In genomic region chr11:59555601-59556114, GRCh38 we compare ENCODE assay signal across 8 cellular contexts. TPM values are rescaled to one million over a fixed set of nuclear protein-coding genes. Genes with fewer than 3 reads are reported as not detected.
A peak's percentile ranks its signal among the peaks of the same experiment; 100 is the strongest.
DNase-seq lines count a peak whose midpoint lies in the region; ATAC-seq and TF ChIP-seq lines count a peak whose summit lies in the region.

No MANE protein-coding gene starts in this region.

- dilution Hi-C loops in mammary epithelial cell (cut with HindIII; ENCODE audit: low sequenced_read_pairs), result loop anchor here (10.0 kb wide), 1 partner anchor 59 kb away; the partner anchor contains the start of gene OSBP

- H3K9me3 ChIP-seq in mammary epithelial cell (replicated peaks; ENCODE audit: insufficient read depth, low read length) (no peaks in the 10 kb centered on the region), muscle layer of duodenum (ENCODE audit: control insufficient read depth in 1 of 2, low read length in 2 of 2) (no peaks in the 10 kb centered on the region)

- ATAC-seq in HG03378 (IDR thresholded peaks at IDR 0.05; ENCODE audit: unreplicated experiment) (no peak), GM21447 (IDR thresholded peaks at IDR 0.05; ENCODE audit: unreplicated experiment) (no peak)

- TF ChIP-seq CTCF in AG09309 (IDR thresholded peaks at IDR 0.05; ENCODE audit: control insufficient read depth, insufficient read depth, low read depth, low read length, missing control alignments) (no peak), mammary epithelial cell (conservative IDR thresholded peaks at IDR 0.05 in 1 of 2, IDR thresholded peaks at IDR 0.05 in 1 of 2; ENCODE audit: extremely low read depth in 1 of 2, insufficient read depth in 1 of 2, low read depth in 1 of 2, low read length in 2 of 2) (no peak)

- CTCF ChIA-PET in mammary epithelial cell (lab: Charles Lee; ENCODE audit: low non-redundant PET), result no interaction called here

- in situ Hi-C loops in mammary epithelial cell (cut with MboI; ENCODE audit: low sequenced_read_pairs in 2 of 2), result loop anchor here (10.0 to 25.0 kb wide), 2 partner anchors 232 to 249 kb away; no protein-coding TSS in a partner anchor

- peaks cover 5% of the 10 kb centered on the region for H3K4me1 ChIP-seq in mammary epithelial cell (ENCODE audit: insufficient read depth, low read length)
- no peaks in the 10 kb centered on the region for H3K4me1 ChIP-seq in muscle layer of duodenum (ENCODE audit: control insufficient read depth in 1 of 2, insufficient read depth in 2 of 2, low read length in 2 of 2)

- DNase-seq in AG09309 (ENCODE audit: low read depth) (no peak), mammary epithelial cell (no peak), dedifferentiated amniotic fluid mesenchymal stem cell (ENCODE audit: extremely low spot score) (no peak), posterior vena cava (ENCODE audit: low spot score) (no peak)

- no TSS peak for BruUV-seq in mammary epithelial cell (replicated peaks; lab: Mats Ljungman, UMichigan)

- H4K20me1 ChIP-seq in mammary epithelial cell (ENCODE audit: insufficient read depth, low read length), result no peaks in the 10 kb centered on the region

- peaks cover 1% of the 10 kb centered on the region for H3K36me3 Mint-ChIP-seq in IgD-negative memory B cell

- H3K27me3 Mint-ChIP-seq in IgD-negative memory B cell, result peaks cover 14% of the 10 kb centered on the region

- H3K4me2 ChIP-seq in mammary epithelial cell (ENCODE audit: insufficient read depth, low read depth, low read length), result peak overlapping the region; percentile 85

- H2AFZ ChIP-seq in mammary epithelial cell (ENCODE audit: low read depth, low read length), result peak overlapping the region; percentile 87

- H3K4me3 Mint-ChIP-seq in IgD-negative memory B cell, result peak overlapping the region; percentile 72 to 98 (median 86)

- intact Hi-C loops in mammary epithelial cell (cut with micrococcal nuclease) (no loop called here), posterior vena cava (cut with DNase I) (loop anchor here in 1 of 2 donors (10.0 kb wide), 1 partner anchor 109 kb away; the partner anchor contains the start of gene PATL1)

- peak overlapping the region; percentile 67 for H3K27ac ChIP-seq in mammary epithelial cell (ENCODE audit: insufficient read depth, low read depth, low read length)
- H3K27ac ChIP-seq in muscle layer of duodenum (ENCODE audit: low read length), result peak overlapping the region; percentile 60

- 60% methylated on average over 17 of the region's 17 CpGs for WGBS in mammary epithelial cell (ENCODE audit: low coverage, missing lambda C conversion rate)

- peaks cover 0 to 3% (median 0%) of the 10 kb centered on the region in 3 donors for H3K9me3 Mint-ChIP-seq in IgD-negative memory B cell

- peaks cover 33 to 51% (median 37%) of the 10 kb centered on the region in 3 donors for H3K4me1 Mint-ChIP-seq in IgD-negative memory B cell

- peak overlapping the region; percentile 92 to 100 (median 97) for H3K27ac Mint-ChIP-seq in IgD-negative memory B cell

- H3K4me3 ChIP-seq in AG09309 (ENCODE audit: control insufficient read depth, low read depth, low read length), result peak overlapping the region; percentile 41
- peak overlapping the region in 2 of 3 experiments; percentile 43 to 56 for H3K4me3 ChIP-seq in mammary epithelial cell (replicated peaks in 1 of 3; ENCODE audit: insufficient read depth in 1 of 3, low read depth in 2 of 3, low read length in 3 of 3)
- peak overlapping the region; percentile 49 to 55 for H3K4me3 ChIP-seq in muscle layer of duodenum (ENCODE audit: low read depth in 1 of 2, low read length in 2 of 2)

- H3K36me3 ChIP-seq in mammary epithelial cell (ENCODE audit: insufficient read depth, low read length) (no peaks in the 10 kb centered on the region), muscle layer of duodenum (ENCODE audit: control insufficient read depth in 1 of 2, insufficient read depth in 2 of 2, low read length in 2 of 2) (no peaks in the 10 kb centered on the region)

- H3K79me2 ChIP-seq in mammary epithelial cell (ENCODE audit: insufficient read depth, low read length), result no peaks in the 10 kb centered on the region

- H3K27me3 ChIP-seq in mammary epithelial cell (ENCODE audit: insufficient read depth, low read length), result no peaks in the 10 kb centered on the region
- no peaks in the 10 kb centered on the region for H3K27me3 ChIP-seq in muscle layer of duodenum (ENCODE audit: low read depth, low read length)

- peak overlapping the region; percentile 67 for H3K9ac ChIP-seq in mammary epithelial cell (ENCODE audit: insufficient read depth, low read length)

RNA-seq across cellular contexts. Expression of gene OR4D9, which starts 44.3 kb away (rescaled TPM):
- polyA plus RNA-seq in IgD-negative memory B cell, result not detected
- total RNA-seq in mammary epithelial cell, result not detected
- not detected for polyA plus RNA-seq in mammary epithelial cell
- polyA minus RNA-seq in mammary epithelial cell, result not detected
- not detected for total RNA-seq in posterior vena cava

RNA-seq across cellular contexts. Expression of gene OR4D11, which starts 52.3 kb away (rescaled TPM):
- not detected for polyA plus RNA-seq in IgD-negative memory B cell
- total RNA-seq in mammary epithelial cell, result not detected
- polyA plus RNA-seq in mammary epithelial cell, result not detected
- polyA minus RNA-seq in mammary epithelial cell, result not detected
- total RNA-seq in posterior vena cava, result not detected

RNA-seq across cellular contexts. Expression of gene OSBP, which starts 59.9 kb away (rescaled TPM):
- polyA plus RNA-seq in IgD-negative memory B cell (15.3 TPM), mammary epithelial cell (19.2 TPM)
- total RNA-seq in mammary epithelial cell (10 to 100 TPM; 34.0 to 52.0 TPM), posterior vena cava (10 to 100 TPM; 29.7 to 35.7 TPM)
- polyA minus RNA-seq in mammary epithelial cell, result 117 TPM
